In the genomic region with DNA sequence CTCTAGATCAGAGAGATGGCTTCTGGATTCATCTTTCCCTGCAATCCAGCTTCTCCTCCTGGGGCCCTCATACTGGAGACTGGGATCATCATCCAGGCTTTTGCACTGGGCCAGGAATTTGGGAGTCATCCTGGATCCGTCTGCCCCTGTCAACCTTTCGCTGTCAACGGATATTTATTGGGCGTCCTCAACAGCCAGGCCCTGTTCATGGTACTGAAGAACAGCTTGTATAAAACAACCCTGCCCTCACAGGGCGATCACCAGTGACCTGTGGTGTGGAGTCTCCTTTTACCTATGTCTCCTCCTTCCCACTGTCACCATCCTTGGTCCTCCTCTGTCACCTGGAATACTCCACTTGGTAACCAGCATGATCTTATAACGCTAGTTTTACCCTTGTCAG, we compare ENCODE assay signal across 4 cellular contexts. TPM values are rescaled to one million over a fixed set of nuclear protein-coding genes. Genes with fewer than 3 reads are reported as not detected.
"Had no signal": no experiment of that assay in that cellular context is flagged by ENCODE, and none has a peak within 500 bp of the region (broad histone marks: within the 10 kb centered on the region; RNA-seq: fewer than 3 reads in every experiment).

No MANE protein-coding gene starts in this region.

RNA-seq across cellular contexts. Expression of gene HOXC4, which starts 48.6 kb away (rescaled TPM):
- total RNA-seq: occipital lobe, osteocyte, pulmonary artery endothelial cell had no signal
- polyA plus RNA-seq: neural cell had no signal
